9 cellular contexts compared by ENCODE assay signal in genomic region chr11:78489184-78489583, GRCh38.
"Had no signal": no experiment of that assay in that cellular context is flagged by ENCODE, and none has a peak within 500 bp of the region (broad histone marks: within the 10 kb centered on the region; RNA-seq: fewer than 3 reads in every experiment).

No MANE protein-coding gene starts in this region.

- DNase-seq: H9, HCEC 1CT, IMR-90, Kasumi-1, KG1 had no signal

- ATAC-seq: GM23338, K562 had no signal

- H3K4me3 Mint-ChIP-seq: GM23338, H9 had no signal

- H3K4me1 Mint-ChIP-seq: GM23338, H9 had no signal

- H3K27ac ChIP-seq: HL-60 had no signal

- H3K4me2 ChIP-seq: GM23338 had no signal

- H3K9me3 Mint-ChIP-seq: GM23338, H9 had no signal

- FAIRE-seq: H1, K562 had no signal

- H2AFZ ChIP-seq: GM23338 had no signal

- H3K4me3 ChIP-seq: GM23338, K562 had no signal
